Comparison of ENCODE assay signal across 13 cellular contexts in the genomic region with DNA sequence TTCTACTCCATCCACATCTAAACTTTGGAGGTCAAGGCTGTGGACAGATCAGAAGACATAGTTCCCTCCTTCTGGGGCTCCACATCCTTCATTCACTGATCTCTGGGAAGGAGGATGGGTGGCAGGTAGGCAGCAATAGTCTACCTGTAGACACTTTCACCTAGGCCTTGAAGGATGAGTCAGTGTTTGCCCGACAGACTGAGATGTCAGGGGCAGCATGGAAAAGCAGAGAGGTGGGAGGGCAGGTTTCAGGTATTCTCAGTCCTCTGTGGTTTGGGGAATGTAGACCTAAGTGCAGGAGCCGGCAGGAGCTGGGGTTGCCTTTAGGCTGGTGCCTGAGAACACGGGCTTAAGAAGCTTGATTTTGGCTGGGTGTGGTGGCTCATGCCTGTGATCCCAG.
A peak's percentile ranks its signal among the peaks of the same experiment; 100 is the strongest.
DNase-seq lines count a peak whose midpoint lies in the region; ATAC-seq and TF ChIP-seq lines count a peak whose summit lies in the region.
"Had no signal": no experiment of that assay in that cellular context is flagged by ENCODE, and none has a peak within 500 bp of the region (broad histone marks: within the 10 kb centered on the region; RNA-seq: fewer than 3 reads in every experiment).

No MANE protein-coding gene starts in this region.

- TF ChIP-seq CTCF in heart right ventricle (IDR thresholded peaks at IDR 0.05), result no peak

- no peak for ATAC-seq in activated CD8-positive, alpha-beta T cell treated with anti-CD3 and anti-CD28 coated beads, Interleukin-2, amount 10 ng/mL, durations not matched to agents 7 days and 5 days
- no peak for ATAC-seq in stimulated activated naive B cell treated with anti-CD40 and anti-IgM and Interleukin-4, amounts not matched to agents 10 μg/mL and 1 μg/mL and 100 μg/mL, for 72 hours (replicated peaks)
- ATAC-seq in heart right ventricle, result no peak

- peak overlapping the region; percentile 87; the same call in 1 of the 2 replicates for H3K9ac ChIP-seq in iPS-20b (ENCODE audit: low read depth, low read length)

- peak overlapping the region; percentile 95 for H3K27ac Mint-ChIP-seq in activated naive CD4-positive, alpha-beta T cell treated with anti-CD3 and anti-CD28 coated beads for 36 hours
- peak overlapping the region; percentile 92 for H3K27ac Mint-ChIP-seq in activated CD8-positive, alpha-beta T cell treated with anti-CD3 and anti-CD28 coated beads, Interleukin-2, amount 10 ng/mL, durations not matched to agents 7 days and 5 days
- peak overlapping the region; percentile 91 for H3K27ac Mint-ChIP-seq in stimulated activated naive B cell treated with anti-CD40 and anti-IgM and Interleukin-4, amounts not matched to agents 10 μg/mL and 1 μg/mL and 100 μg/mL, for 72 hours

- peak overlapping the region; percentile 85 for H3K4me3 Mint-ChIP-seq in activated naive CD4-positive, alpha-beta T cell treated with anti-CD3 and anti-CD28 coated beads for 36 hours
- peak overlapping the region; percentile 90 for H3K4me3 Mint-ChIP-seq in activated CD8-positive, alpha-beta T cell treated with anti-CD3 and anti-CD28 coated beads, Interleukin-2, amount 10 ng/mL, durations not matched to agents 7 days and 5 days
- H3K4me3 Mint-ChIP-seq in stimulated activated naive B cell treated with anti-CD40 and anti-IgM and Interleukin-4, amounts not matched to agents 10 μg/mL and 1 μg/mL and 100 μg/mL, for 72 hours, result peak overlapping the region; percentile 75 to 93

- intact Hi-C loops in activated naive CD4-positive, alpha-beta T cell treated with anti-CD3 and anti-CD28 coated beads for 36 hours (cut with micrococcal nuclease), result loop anchor here (1.0 to 10.0 kb wide), 6 partner anchors 193 to 627 kb away; a partner anchor contains a TSS
- intact Hi-C loops in heart right ventricle (cut with DNase I), result loop anchor here in 2 of 10 donors (10.0 kb wide), 3 partner anchors 173 to 217 kb away; a partner anchor contains a TSS

- POLR2A ChIA-PET in activated CD8-positive, alpha-beta T cell treated with anti-CD3 and anti-CD28 coated beads, Interleukin-2, amount 10 ng/mL, durations not matched to agents 7 days and 5 days (lab: Charles Lee), result interaction anchor here (1.9 to 6.8 kb wide), 2 partner anchors 11 to 172 kb away, joined by 10 to 80 read pairs; a partner anchor contains a TSS

- DNase-seq in activated naive CD4-positive, alpha-beta T cell treated with anti-CD3 and anti-CD28 coated beads for 36 hours, result no peak
- no peak for DNase-seq in activated naive CD4-positive, alpha-beta T cell (lab: John Stamatoyannopoulos, UW)
- DNase-seq in activated CD8-positive, alpha-beta T cell treated with anti-CD3 and anti-CD28 coated beads, Interleukin-2, amount 10 ng/mL, durations not matched to agents 7 days and 5 days, result no peak
- no peak for DNase-seq in stimulated activated naive B cell treated with anti-CD40 and anti-IgM and Interleukin-4, amounts not matched to agents 10 μg/mL and 1 μg/mL and 100 μg/mL, for 72 hours
- DNase-seq in heart right ventricle, result no peak
- DNase-seq in DMS79 treated with DMSO at 0.1 percent for 48 hours (lab: John Stamatoyannopoulos, UW), result no peak
- no peak for DNase-seq in HK-2 (ENCODE audit: unreplicated experiment)
- DNase-seq: dermis blood vessel endothelial cell; head of caudate nucleus; mucosa of descending colon; spleen; stimulated activated CD8-positive, alpha-beta memory T cell treated with anti-CD3 and anti-CD28 coated beads, Interleukin-4, amount 100 ng/mL, for 48 hours had no signal

- CTCF ChIA-PET in activated naive CD4-positive, alpha-beta T cell treated with anti-CD3 and anti-CD28 coated beads for 36 hours (lab: Charles Lee), result interaction anchor here (1.0 to 1.1 kb wide), 2 partner anchors 175 to 246 kb away, joined by 4 read pairs; no protein-coding TSS in a partner anchor
- CTCF ChIA-PET in activated CD8-positive, alpha-beta T cell treated with anti-CD3 and anti-CD28 coated beads, Interleukin-2, amount 10 ng/mL, durations not matched to agents 7 days and 5 days (lab: Charles Lee), result interaction anchor here (1.2 to 3.3 kb wide), 3 partner anchors 11 to 243 kb away, joined by 3 to 21 read pairs (median 4); a partner anchor contains a TSS

- no peaks in the 10 kb centered on the region for H3K9me3 ChIP-seq in iPS-20b (ENCODE audit: insufficient read depth, low read depth, low read length)
- H3K9me3 ChIP-seq in heart right ventricle, result no peaks in the 10 kb centered on the region
- H3K9me3 ChIP-seq: mucosa of descending colon, spleen had no signal

- H3K27ac ChIP-seq in iPS-20b (ENCODE audit: low read length), result no peak overlapping the region
- peak overlapping the region in 1 of 10 donors; percentile 84 for H3K27ac ChIP-seq in heart right ventricle

- H3K4me1 ChIP-seq in iPS-20b (ENCODE audit: insufficient read depth, low read length) (peaks cover 6% of the 10 kb centered on the region; the same call in 1 of the 2 replicates), heart right ventricle (peaks cover 0 to 21% (median 11%) of the 10 kb centered on the region in 9 donors)

- H3K36me3 Mint-ChIP-seq in activated naive CD4-positive, alpha-beta T cell treated with anti-CD3 and anti-CD28 coated beads for 36 hours (ENCODE audit: low read depth), result peaks cover 26% of the 10 kb centered on the region
- H3K36me3 Mint-ChIP-seq in activated CD8-positive, alpha-beta T cell treated with anti-CD3 and anti-CD28 coated beads, Interleukin-2, amount 10 ng/mL, durations not matched to agents 7 days and 5 days (ENCODE audit: low read depth), result peaks cover 44% of the 10 kb centered on the region
- peaks cover 41 to 47% of the 10 kb centered on the region in 2 donors for H3K36me3 Mint-ChIP-seq in stimulated activated naive B cell treated with anti-CD40 and anti-IgM and Interleukin-4, amounts not matched to agents 10 μg/mL and 1 μg/mL and 100 μg/mL, for 72 hours

- 66 to 89% methylated on average over 3 of the region's 3 CpGs for WGBS in heart right ventricle, 2 donors

- H3K4me1 Mint-ChIP-seq in activated naive CD4-positive, alpha-beta T cell treated with anti-CD3 and anti-CD28 coated beads for 36 hours (ENCODE audit: low read depth), result peaks cover 27% of the 10 kb centered on the region
- H3K4me1 Mint-ChIP-seq in activated CD8-positive, alpha-beta T cell treated with anti-CD3 and anti-CD28 coated beads, Interleukin-2, amount 10 ng/mL, durations not matched to agents 7 days and 5 days (ENCODE audit: low read depth), result peaks cover 40% of the 10 kb centered on the region
- H3K4me1 Mint-ChIP-seq in stimulated activated naive B cell treated with anti-CD40 and anti-IgM and Interleukin-4, amounts not matched to agents 10 μg/mL and 1 μg/mL and 100 μg/mL, for 72 hours, result peaks cover 16 to 27% of the 10 kb centered on the region in 2 donors

- H3K36me3 ChIP-seq in iPS-20b (ENCODE audit: insufficient read depth, low read depth, low read length) (peaks cover 43% of the 10 kb centered on the region), heart right ventricle (peaks cover 0 to 40% (median 10%) of the 10 kb centered on the region in 9 donors)

- H3K27me3 ChIP-seq in iPS-20b (ENCODE audit: insufficient read depth, low read length), result peaks cover 11% of the 10 kb centered on the region
- peaks cover 0 to 17% (median 0%) of the 10 kb centered on the region in 7 donors for H3K27me3 ChIP-seq in heart right ventricle

- H3K4me3 ChIP-seq in iPS-20b (ENCODE audit: low read length), result peak overlapping the region; percentile 96
- peak overlapping the region in 2 of 10 donors; percentile 83 to 98 for H3K4me3 ChIP-seq in heart right ventricle

- H3K27me3 Mint-ChIP-seq in activated naive CD4-positive, alpha-beta T cell treated with anti-CD3 and anti-CD28 coated beads for 36 hours (ENCODE audit: low read depth), result no peaks in the 10 kb centered on the region
- no peaks in the 10 kb centered on the region for H3K27me3 Mint-ChIP-seq in activated CD8-positive, alpha-beta T cell treated with anti-CD3 and anti-CD28 coated beads, Interleukin-2, amount 10 ng/mL, durations not matched to agents 7 days and 5 days (ENCODE audit: low read depth)
- H3K27me3 Mint-ChIP-seq in stimulated activated naive B cell treated with anti-CD40 and anti-IgM and Interleukin-4, amounts not matched to agents 10 μg/mL and 1 μg/mL and 100 μg/mL, for 72 hours, result no peaks in the 10 kb centered on the region

- H3K9me3 Mint-ChIP-seq in activated naive CD4-positive, alpha-beta T cell treated with anti-CD3 and anti-CD28 coated beads for 36 hours, result no peaks in the 10 kb centered on the region
- no peaks in the 10 kb centered on the region for H3K9me3 Mint-ChIP-seq in activated CD8-positive, alpha-beta T cell treated with anti-CD3 and anti-CD28 coated beads, Interleukin-2, amount 10 ng/mL, durations not matched to agents 7 days and 5 days (ENCODE audit: insufficient read depth)
- H3K9me3 Mint-ChIP-seq in stimulated activated naive B cell treated with anti-CD40 and anti-IgM and Interleukin-4, amounts not matched to agents 10 μg/mL and 1 μg/mL and 100 μg/mL, for 72 hours, result peaks cover 0 to 4% of the 10 kb centered on the region in 2 donors
